1 cellular context compared by ENCODE assay signal in genomic region chr4:139665690-139666529, GRCh38.
A peak's percentile ranks its signal among the peaks of the same experiment; 100 is the strongest.
TF ChIP-seq lines count a peak whose summit lies in the region.

MGST2 (plus strand) TSS chr4:139665819; CDS start chr4:139666020, 201 bp downstream.

TF ChIP-seq in HepG2, 621 proteins besides CTCF, POLR2A, EP300 and RAD21 (continued from another document and continues in another):
- TF ChIP-seq ZNF546 (CRISPR knock-in tag; conservative IDR thresholded peaks at IDR 0.05) (peak; percentile 65; the same call in 1 of the 2 replicates), ZNF570 (CRISPR knock-in tag; IDR thresholded peaks at IDR 0.05; ENCODE audit: borderline replicate concordance) (0 out of 2 replicates have a peak, but pooled peaks have one; percentile 46), MNT (IDR thresholded peaks at IDR 0.05) (0 out of 2 replicates have a peak, but pooled peaks have one; percentile 10), ZNF607 (CRISPR knock-in tag; IDR thresholded peaks at IDR 0.05; ENCODE audit: borderline replicate concordance) (peak; percentile 89; the same call in 1 of the 2 replicates), POLR2G (IDR thresholded peaks at IDR 0.05; ENCODE audit: low read depth, low read length) (peak; percentile 87), ATF7-NPFF (CRISPR knock-in tag; IDR thresholded peaks at IDR 0.05; ENCODE audit: low read depth) (no peak; the same call in 1 of the 2 replicates), RXRB (CRISPR knock-in tag; IDR thresholded peaks at IDR 0.05; ENCODE audit: borderline replicate concordance) (peak; percentile 97), SMAD1 (CRISPR knock-in tag; IDR thresholded peaks at IDR 0.05; ENCODE audit: borderline replicate concordance, low read depth) (no peak), SNAI1 (CRISPR knock-in tag; IDR thresholded peaks at IDR 0.05; ENCODE audit: borderline replicate concordance) (no peak), SOX6 (IDR thresholded peaks at IDR 0.05) (no peak), SOX6 (CRISPR knock-in tag; IDR thresholded peaks at IDR 0.05) (peak; percentile 95), ATF2 (CRISPR knock-in tag; IDR thresholded peaks at IDR 0.05) (peak; percentile 54; the same call in 1 of the 2 replicates), ZNF615 (CRISPR knock-in tag; IDR thresholded peaks at IDR 0.05; ENCODE audit: borderline replicate concordance) (0 out of 2 replicates have a peak, but pooled peaks have one; percentile 38), ZNF629 (CRISPR knock-in tag; conservative IDR thresholded peaks at IDR 0.05) (peak; percentile 46; the same call in 1 of the 2 replicates), CREM (IDR thresholded peaks at IDR 0.05) (peak; percentile 88), CREM (CRISPR knock-in tag; IDR thresholded peaks at IDR 0.05) (no peak), IKZF1 (IDR thresholded peaks at IDR 0.05) (no peak), ZNF10 (CRISPR knock-in tag; IDR thresholded peaks at IDR 0.05; ENCODE audit: borderline replicate concordance, low read depth) (no peak), ZNF761 (CRISPR knock-in tag; conservative IDR thresholded peaks at IDR 0.05) (0 out of 2 replicates have a peak, but pooled peaks have one; percentile 29), TFDP2 (CRISPR knock-in tag; IDR thresholded peaks at IDR 0.05) (peak; percentile 62; the same call in 1 of the 2 replicates), UBTF (CRISPR knock-in tag; IDR thresholded peaks at IDR 0.05) (peak; percentile 54), XBP1 (CRISPR knock-in tag; IDR thresholded peaks at IDR 0.05) (peak; percentile 81; the same call in 1 of the 2 replicates), FOXA3 (CRISPR knock-in tag; IDR thresholded peaks at IDR 0.05) (peak; percentile 88), NR2C2 (CRISPR knock-in tag; IDR thresholded peaks at IDR 0.05; ENCODE audit: borderline replicate concordance) (peak; percentile 93), TSC22D2 (CRISPR knock-in tag; IDR thresholded peaks at IDR 0.05; ENCODE audit: borderline replicate concordance) (peak; percentile 37; the same call in 1 of the 2 replicates), CAMTA2 (CRISPR knock-in tag; IDR thresholded peaks at IDR 0.05; ENCODE audit: borderline replicate concordance) (no peak; the same call in 1 of the 2 replicates), TBX2 (CRISPR knock-in tag; IDR thresholded peaks at IDR 0.05; ENCODE audit: borderline replicate concordance) (peak; percentile 91), NFAT5 (CRISPR knock-in tag; IDR thresholded peaks at IDR 0.05) (no peak; the same call in 1 of the 2 replicates), HNF4A (CRISPR knock-in tag; IDR thresholded peaks at IDR 0.05) (peak; percentile 96), SOX5 (CRISPR knock-in tag; IDR thresholded peaks at IDR 0.05; ENCODE audit: borderline replicate concordance) (peak; percentile 86), KMT2A (CRISPR knock-in tag; IDR thresholded peaks at IDR 0.05) (peak; percentile 73), ZFP36L2 (CRISPR knock-in tag; IDR thresholded peaks at IDR 0.05) (no peak), ZXDC (CRISPR knock-in tag; IDR thresholded peaks at IDR 0.05) (peak; percentile 42; the same call in 1 of the 2 replicates), RFXAP (CRISPR knock-in tag; IDR thresholded peaks at IDR 0.05; ENCODE audit: borderline replicate concordance) (0 out of 2 replicates have a peak, but pooled peaks have one; percentile 28), TAF1 (CRISPR knock-in tag; IDR thresholded peaks at IDR 0.05) (peak; percentile 85), HES4 (CRISPR knock-in tag; IDR thresholded peaks at IDR 0.05; ENCODE audit: borderline replicate concordance) (peak; percentile 17; the same call in 1 of the 2 replicates), GATA4 (IDR thresholded peaks at IDR 0.05; ENCODE audit: borderline replicate concordance, low read depth) (peak; percentile 95; the same call in 1 of the 2 replicates), MBD4 (IDR thresholded peaks at IDR 0.05; ENCODE audit: borderline replicate concordance, low read length) (no peak), CSRNP2 (CRISPR knock-in tag; conservative IDR thresholded peaks at IDR 0.05; ENCODE audit: low read depth) (no peak), TAF15 (IDR thresholded peaks at IDR 0.05; ENCODE audit: low read depth, low read length, poor library complexity, severe bottlenecking) (no peak), RBFOX2 (IDR thresholded peaks at IDR 0.05; ENCODE audit: low read depth, low read length) (peak; percentile 66; the same call in 1 of the 2 replicates), KDM3A (CRISPR knock-in tag; IDR thresholded peaks at IDR 0.05; ENCODE audit: low read depth) (peak; percentile 49), SALL2 (CRISPR knock-in tag; IDR thresholded peaks at IDR 0.05) (peak; percentile 92), GABPB1 (CRISPR knock-in tag; IDR thresholded peaks at IDR 0.05) (peak; percentile 74), DPF2 (CRISPR knock-in tag; IDR thresholded peaks at IDR 0.05; ENCODE audit: borderline replicate concordance, low read depth) (peak; percentile 70; the same call in 1 of the 2 replicates), NBN (conservative IDR thresholded peaks at IDR 0.05) (no peak), ZNF737 (CRISPR knock-in tag; IDR thresholded peaks at IDR 0.05; ENCODE audit: borderline replicate concordance) (no peak; the same call in 1 of the 2 replicates), SAP130 (CRISPR knock-in tag; IDR thresholded peaks at IDR 0.05; ENCODE audit: low read depth) (peak; percentile 92), YEATS2 (CRISPR knock-in tag; IDR thresholded peaks at IDR 0.05; ENCODE audit: borderline replicate concordance) (no peak)
